In genomic region chr12:27504506-27504905, GRCh38 we compare ENCODE assay signal across 24 cellular contexts. TPM values are rescaled to one million over a fixed set of nuclear protein-coding genes. Genes with fewer than 3 reads are reported as not detected.
DNase-seq lines count a peak whose midpoint lies in the region; ATAC-seq, FAIRE-seq and TF ChIP-seq lines count a peak whose summit lies in the region.
"Had no signal": no experiment of that assay in that cellular context is flagged by ENCODE, and none has a peak within 500 bp of the region (broad histone marks: within the 10 kb centered on the region; RNA-seq: fewer than 3 reads in every experiment).

No MANE protein-coding gene starts in this region.

- H3K4me1 Mint-ChIP-seq in CD4-positive, alpha-beta T cell (ENCODE audit: low read depth) = peaks cover 7% of the 10 kb centered on the region

- no peaks in the 10 kb centered on the region for H3K27me3 ChIP-seq in GM23248 (replicated peaks; ENCODE audit: insufficient read depth)
- H3K27me3 ChIP-seq in ascending aorta = no peaks in the 10 kb centered on the region
- no peaks in the 10 kb centered on the region for H3K27me3 ChIP-seq in heart right ventricle
- H3K27me3 ChIP-seq in CD4-positive, alpha-beta T cell (ENCODE audit: control insufficient read depth, insufficient read depth, low read length) = no peaks in the 10 kb centered on the region
- H3K27me3 ChIP-seq: upper lobe of left lung had no signal

- H3K4me3 ChIP-seq in GM23248 (peak overlapping the region; percentile 23), ascending aorta (no peak overlapping the region), heart right ventricle (no peak overlapping the region)
- H3K4me3 ChIP-seq: upper lobe of left lung had no signal

- peaks cover 13% of the 10 kb centered on the region; the same call in 1 of the 2 replicates for H3F3A ChIP-seq in GM23248 (ENCODE audit: insufficient read depth)

- CTCF ChIA-PET in CD4-positive, alpha-beta T cell (lab: Charles Lee) = no interaction called here

- no peak overlapping the region for H3K9ac ChIP-seq in GM23248

- no peaks in the 10 kb centered on the region for H3K9me2 ChIP-seq in GM23248 (ENCODE audit: insufficient read depth)

- H3K79me2 ChIP-seq in GM23248 (ENCODE audit: insufficient read depth) = no peaks in the 10 kb centered on the region

- TF ChIP-seq CTCF in ascending aorta (IDR thresholded peaks at IDR 0.05) (no peak), heart right ventricle (IDR thresholded peaks at IDR 0.05) (no peak)
- no peak for TF ChIP-seq CTCF in CD4-positive, alpha-beta T cell (IDR thresholded peaks at IDR 0.05)

- no peak overlapping the region for H3K4me3 Mint-ChIP-seq in CD4-positive, alpha-beta T cell
- H3K4me3 Mint-ChIP-seq: CD8-positive, alpha-beta memory T cell; stimulated activated naive CD8-positive, alpha-beta T cell treated with anti-CD3 and anti-CD28 coated beads, Interleukin-15, amount 100 ng/mL, for 72 hours had no signal

- H3K27ac Mint-ChIP-seq in CD4-positive, alpha-beta T cell = no peak overlapping the region
- H3K27ac Mint-ChIP-seq: CD8-positive, alpha-beta memory T cell had no signal

- H3K4me1 ChIP-seq in GM23248 (ENCODE audit: insufficient read depth) (peaks cover 18% of the 10 kb centered on the region), ascending aorta (peaks cover 4 to 10% of the 10 kb centered on the region in 2 donors), heart right ventricle (peaks cover 0 to 36% (median 19%) of the 10 kb centered on the region in 9 donors)
- H3K4me1 ChIP-seq: upper lobe of left lung had no signal

- H2AFZ ChIP-seq in GM23248 = no peak overlapping the region

- H3K27me3 Mint-ChIP-seq in CD4-positive, alpha-beta T cell = peaks cover 3% of the 10 kb centered on the region

- 58 to 68% methylated on average over 2 of the region's 2 CpGs for WGBS in GM23248 (ENCODE audit: low coverage in 1 of 2, low lambda C conversion rate in 2 of 2, missing lambda C conversion rate in 2 of 2), 2 experiments
- WGBS in heart right ventricle, 2 donors = 51 to 67% methylated on average over 2 of the region's 2 CpGs

- H3K9me3 Mint-ChIP-seq in CD4-positive, alpha-beta T cell = no peaks in the 10 kb centered on the region

- POLR2A ChIA-PET in CD4-positive, alpha-beta T cell (lab: Charles Lee) = no interaction called here

- H3K27ac ChIP-seq in GM23248 (peak overlapping the region; percentile 76), ascending aorta (peak overlapping the region; percentile 63 to 79), heart right ventricle (peak overlapping the region in 9 of 10 donors; percentile 48 to 76 (median 68))
- no peak overlapping the region for H3K27ac ChIP-seq in CD4-positive, alpha-beta T cell (ENCODE audit: low read depth, low read length)
- H3K27ac ChIP-seq: HL-60, upper lobe of left lung had no signal

- H4K20me1 ChIP-seq in GM23248 (ENCODE audit: insufficient read depth) = no peaks in the 10 kb centered on the region

- FAIRE-seq in GM12891 (lab: Jason Lieb, UNC) = no peak

- peak overlapping the region; percentile 73 for H3K4me2 ChIP-seq in GM23248 (ENCODE audit: unreplicated experiment)

- H3K9me3 ChIP-seq in GM23248 (ENCODE audit: low read depth) (no peaks in the 10 kb centered on the region), ascending aorta (no peaks in the 10 kb centered on the region), heart right ventricle (peaks cover 0 to 19% (median 0%) of the 10 kb centered on the region in 11 donors)
- H3K9me3 ChIP-seq in CD4-positive, alpha-beta T cell (ENCODE audit: control insufficient read depth, low read length) = no peaks in the 10 kb centered on the region
- H3K9me3 ChIP-seq: upper lobe of left lung had no signal

- DNase-seq in A172 (ENCODE audit: low spot score) = peak; percentile 43
- DNase-seq in GM23248 = peak; percentile 66
- DNase-seq in ascending aorta (ENCODE audit: low spot score in 2 of 2) = no peak
- DNase-seq in heart right ventricle = peak in 1 of 2 donors; percentile 29
- DNase-seq in globus pallidus (ENCODE audit: low spot score) = no peak
- no peak for DNase-seq in activated T-cell treated with anti-CD3 and anti-CD28 coated beads for 4 hours
- DNase-seq in CD4-positive, alpha-beta T cell = no peak
- DNase-seq in GM12891 (ENCODE audit: insufficient read length, low spot score) = no peak
- DNase-seq: activated CD4-positive, CD25-positive, alpha-beta regulatory T cell treated with anti-CD3 and anti-CD28 coated beads, Interleukin-2, amount 50 U/mL, for 72 hours; CD8-positive, alpha-beta memory T cell; NCI-H69; stimulated activated CD4-positive, alpha-beta T cell treated with anti-CD3 and anti-CD28 coated beads, Interleukin-1b, Interleukin-23, amount 100 ng/mL, for 48 hours; stimulated activated naive CD8-positive, alpha-beta T cell treated with anti-CD3 and anti-CD28 coated beads, Interleukin-15, amount 100 ng/mL, for 72 hours; upper lobe of left lung had no signal

- H3K36me3 ChIP-seq in GM23248 (ENCODE audit: low read depth) = no peaks in the 10 kb centered on the region
- no peaks in the 10 kb centered on the region for H3K36me3 ChIP-seq in ascending aorta
- no peaks in the 10 kb centered on the region for H3K36me3 ChIP-seq in heart right ventricle
- H3K36me3 ChIP-seq: upper lobe of left lung had no signal

- peak in 7 of 8 donors; percentile 32 to 74 (median 45) for ATAC-seq in heart right ventricle
- no peak for ATAC-seq in CD4-positive, alpha-beta T cell (ENCODE audit: poor library complexity)
- ATAC-seq: sciatic nerve; stimulated activated naive CD8-positive, alpha-beta T cell treated with anti-CD3 and anti-CD28 coated beads, Interleukin-15, amount 100 ng/mL, for 72 hours had no signal

- no peaks in the 10 kb centered on the region for H3K36me3 Mint-ChIP-seq in CD4-positive, alpha-beta T cell (ENCODE audit: low read depth)
- H3K36me3 Mint-ChIP-seq: CD8-positive, alpha-beta memory T cell had no signal

- intact Hi-C loops in ascending aorta (cut with DNase I) (no loop called here), heart right ventricle (cut with DNase I) (no loop called here)
- intact Hi-C loops in CD4-positive, alpha-beta T cell (cut with DNase I, micrococcal nuclease) = no loop called here

- in situ Hi-C loops in GM23248 (cut with MboI) = no loop called here

- no peak for TF ChIP-seq POLR2A in GM12891 (IDR thresholded peaks at IDR 0.05; ENCODE audit: low read depth, low read length)

TF ChIP-seq in GM12891, 5 proteins besides CTCF, POLR2A, EP300 and RAD21:
- TF ChIP-seq SPI1 (IDR thresholded peaks at IDR 0.05; ENCODE audit: low read depth, low read length) (no peak), TAF1 (IDR thresholded peaks at IDR 0.05; ENCODE audit: low read depth, low read length) (no peak), POU2F2 (IDR thresholded peaks at IDR 0.05; ENCODE audit: low read depth, low read length) (no peak), POLR2AphosphoS5 (IDR thresholded peaks at IDR 0.05; ENCODE audit: low read depth, low read length) (no peak), PAX5 (IDR thresholded peaks at IDR 0.05; ENCODE audit: insufficient read depth, low read length, severe bottlenecking) (no peak)

RNA-seq across cellular contexts. Expression of gene PPFIBP1, which starts 19.5 kb away (rescaled TPM):
- total RNA-seq in A172 (2014; rRNA removed; shearing (Covaris generic)) = 43.2 and 82.3 TPM in 2 replicates
- 99.7 and 101 TPM in 2 replicates for total RNA-seq in GM23248 (2014; rRNA removed; shearing (Covaris generic))
- polyA plus RNA-seq in GM23248 (2016; fragmentation: Nextera tagmentation; extraction: Ambion mirVana) (80.2 and 86.0 TPM in 2 replicates), heart right ventricle (10 to 100 TPM; 22.9 to 64.7 TPM)
- total RNA-seq in ascending aorta (56.4 TPM), heart right ventricle (100 to 1,000 TPM; 233 to 450 (median 325) TPM)
- total RNA-seq in CD4-positive, alpha-beta T cell = 1 to 10 TPM; 2.6 to 2.9 TPM
- 12.5 TPM for polyA plus RNA-seq in GM12891 (2012; ENCODE audit: low read depth, missing spikeins)

RNA-seq across cellular contexts. Expression of gene SMCO2, which starts 58.0 kb away (rescaled TPM):
- total RNA-seq in A172 (2014; rRNA removed; shearing (Covaris generic)) = not detected in 2 replicates
- not detected in 2 replicates for total RNA-seq in GM23248 (2014; rRNA removed; shearing (Covaris generic))
- polyA plus RNA-seq in GM23248 (2016; fragmentation: Nextera tagmentation; extraction: Ambion mirVana) (0.18 TPM in 1 of 2 replicates, not detected in the other), heart right ventricle (under 1 TPM in 1 of 2 donors, not detected in 1; 0.04 TPM)
- total RNA-seq in ascending aorta (not detected), heart right ventricle (1 to 10 TPM in 1 of 10 donors, under 1 TPM in 2, not detected in 7; 0.36 to 1.3 (median 0.59) TPM)
- total RNA-seq in CD4-positive, alpha-beta T cell = not detected
- polyA plus RNA-seq in GM12891 (2012; ENCODE audit: low read depth, missing spikeins) = 1.0 TPM
- total RNA-seq: activated CD8-positive, alpha-beta memory T cell treated with anti-CD3 and anti-CD28 coated beads for 36 hours; CD8-positive, alpha-beta memory T cell; cerebellum; Daoy; fibroblast of villous mesenchyme; H4; lower leg skin; OCI-LY7; omental fat pad had no signal
- polyA plus RNA-seq: CD8-positive, alpha-beta memory T cell had no signal

Comparison
In these comparisons a context has a peak if more than half of its experiments do, and no peak if none do; other contexts are left out.
1. DNase-seq: peak in A172 (single experiment) and GM23248 (single experiment); none in ascending aorta (0 of 2), globus pallidus (single experiment), activated T-cell treated with anti-CD3 and anti-CD28 coated beads for 4 hours (single experiment), CD4-positive, alpha-beta T cell (0 of 10) and GM12891 (single experiment).
2. RNA of gene PPFIBP1, which starts 19.5 kb away (total RNA-seq): 233 to 450 TPM in heart right ventricle, 99.7 to 101 TPM in GM23248, 43.2 to 82.3 TPM in A172 and 56.4 TPM in ascending aorta (single experiment); 2.6 to 2.9 TPM in CD4-positive, alpha-beta T cell; every median in the first group is over 10 times any median in the second.